In genomic region chr19:9835507-9835949, GRCh38 we compare ENCODE assay signal across 8 cellular contexts. TPM values are rescaled to one million over a fixed set of nuclear protein-coding genes. Genes with fewer than 3 reads are reported as not detected.
A peak's percentile ranks its signal among the peaks of the same experiment; 100 is the strongest.
DNase-seq lines count a peak whose midpoint lies in the region; ATAC-seq and TF ChIP-seq lines count a peak whose summit lies in the region.

No MANE protein-coding gene starts in this region.

- H3K9ac ChIP-seq in adipocyte (ENCODE audit: low read length), result peak overlapping the region; percentile 90

- no peaks in the 10 kb centered on the region for H3K27me3 ChIP-seq in adipocyte (replicated peaks; ENCODE audit: control insufficient read depth, insufficient read depth, low read length)
- no peaks in the 10 kb centered on the region for H3K27me3 ChIP-seq in tibial artery

- H3K27ac ChIP-seq in tibial artery, result peak overlapping the region; percentile 85

- TF ChIP-seq CTCF in tibial artery (IDR thresholded peaks at IDR 0.05), result no peak

- H3K9me3 ChIP-seq in adipocyte (ENCODE audit: control insufficient read depth, low read length), result no peaks in the 10 kb centered on the region
- H3K9me3 ChIP-seq in tibial artery, result no peaks in the 10 kb centered on the region

- H3K4me3 ChIP-seq in adipocyte (ENCODE audit: low read length) (peak overlapping the region; percentile 95), tibial artery (peak overlapping the region; percentile 94 to 96)

- H3K4me1 ChIP-seq in adipocyte (ENCODE audit: control insufficient read depth, insufficient read depth, low read length), result peaks cover 14% of the 10 kb centered on the region
- H3K4me1 ChIP-seq in tibial artery, result peaks cover 0 to 24% (median 13%) of the 10 kb centered on the region in 4 donors

- DNase-seq in adipocyte (ENCODE audit: low read depth), result no peak
- peak; percentile 58 for DNase-seq in left lobe of liver (ENCODE audit: low spot score)
- DNase-seq in tibial artery, result no peak
- no peak for DNase-seq in NCI-H345 treated with DMSO at 0.1 percent for 48 hours (lab: John Stamatoyannopoulos, UW; ENCODE audit: unreplicated experiment)
- DNase-seq in DMS114 treated with DMSO at 0.1 percent for 48 hours (lab: John Stamatoyannopoulos, UW; ENCODE audit: unreplicated experiment), result no peak
- DNase-seq in NCI-H446 treated with DMSO at 0.1 percent for 48 hours (lab: John Stamatoyannopoulos, UW), result no peak

- peaks cover 21% of the 10 kb centered on the region for H3K36me3 ChIP-seq in adipocyte (ENCODE audit: control insufficient read depth, insufficient read depth, low read length, severe bottlenecking)
- H3K36me3 ChIP-seq in tibial artery, result peaks cover 12 to 37% (median 26%) of the 10 kb centered on the region in 3 donors

- peak; percentile 2 for ATAC-seq in GM19328 (IDR thresholded peaks at IDR 0.05; ENCODE audit: unreplicated experiment)
- ATAC-seq in HG03066 (IDR thresholded peaks at IDR 0.05; ENCODE audit: low read depth, unreplicated experiment), result peak; percentile 9
- ATAC-seq in left lobe of liver, result peak; percentile 6

- intact Hi-C loops in tibial artery (cut with DNase I; ENCODE audit: low total_unique reads), result no loop called here

RNA-seq across cellular contexts. Expression of gene PIN1, which starts 0.4 kb away (rescaled TPM):
- 31.6 TPM for total RNA-seq in left lobe of liver

RNA-seq across cellular contexts. Expression of gene UBL5, which starts 7.8 kb away (rescaled TPM):
- 151 TPM for total RNA-seq in left lobe of liver

RNA-seq across cellular contexts. Expression of gene FBXL12, which starts 16.6 kb away (rescaled TPM):
- total RNA-seq in left lobe of liver, result 12.1 TPM
